In genomic region chr6:14965340-14966102, GRCh38 we compare ENCODE assay signal across 24 cellular contexts.
DNase-seq lines count a peak whose midpoint lies in the region; ATAC-seq and TF ChIP-seq lines count a peak whose summit lies in the region.
"Had no signal": no experiment of that assay in that cellular context is flagged by ENCODE, and none has a peak within 500 bp of the region (broad histone marks: within the 10 kb centered on the region; RNA-seq: fewer than 3 reads in every experiment).

No MANE protein-coding gene starts in this region.

- ATAC-seq in GM18505 (IDR thresholded peaks at IDR 0.05; ENCODE audit: unreplicated experiment) (no peak), foreskin keratinocyte (no peak)
- ATAC-seq: activated CD4-positive, alpha-beta T cell treated with anti-CD3 and anti-CD28 coated beads for 36 hours; GM12878; HCT116; heart right ventricle; left colon; right cardiac atrium; stimulated activated naive CD8-positive, alpha-beta T cell treated with anti-CD3 and anti-CD28 coated beads, Interleukin-15, Interleukin-2, amounts not matched to agents 100 U/mL and 50 U/mL, for 24 hours had no signal

- H3K9ac ChIP-seq in Loucy (ENCODE audit: low read depth, low read length, poor library complexity, severe bottlenecking) (no peak overlapping the region), endodermal cell (ENCODE audit: extremely low read depth, low read length, poor library complexity, severe bottlenecking) (no peak overlapping the region), trophoblast cell (ENCODE audit: low read length) (no peak overlapping the region)

- H3K4ac ChIP-seq in trophoblast cell (ENCODE audit: low read depth, low read length) = no peak overlapping the region

- DNase-seq in GM03348 (ENCODE audit: low spot score) (peak; percentile 31), endodermal cell (no peak), trophoblast cell (peak; percentile 52 to 75), foreskin keratinocyte (no peak)
- DNase-seq in activated effector memory CD4-positive, alpha-beta T cell treated with Interleukin-2 at 50 U/mL for 16 hours = no peak
- DNase-seq: activated CD4-positive, alpha-beta T cell treated with anti-CD3 and anti-CD28 coated beads for 36 hours; activated gamma-delta T cell treated with Interleukin-2 at 50 U/mL for 16 hours; brain microvascular endothelial cell; CD4-positive, alpha-beta memory T cell; heart right ventricle; left colon; NCI-H2107; ovary; right cardiac atrium; stimulated activated CD4-positive, alpha-beta T cell treated with anti-CD3 and anti-CD28 coated beads, Interleukin-12 subunit alpha, Interleukin-12 subunit beta, amount 100 ng/mL, for 4 hours; stimulated activated naive CD8-positive, alpha-beta T cell treated with anti-CD3 and anti-CD28 coated beads, Interleukin-15, Interleukin-2, amounts not matched to agents 100 U/mL and 50 U/mL, for 24 hours had no signal

- H4K8ac ChIP-seq in trophoblast cell (ENCODE audit: low read depth, low read length) = no peak overlapping the region

- no peaks in the 10 kb centered on the region for H3K27me3 Mint-ChIP-seq in endodermal cell (ENCODE audit: insufficient read depth)
- H3K27me3 Mint-ChIP-seq: activated CD4-positive, alpha-beta T cell treated with anti-CD3 and anti-CD28 coated beads for 36 hours; CD4-positive, alpha-beta memory T cell had no signal

- TF ChIP-seq CTCF in Loucy (conservative IDR thresholded peaks at IDR 0.05; ENCODE audit: low read length) = no peak
- TF ChIP-seq CTCF in endodermal cell (conservative IDR thresholded peaks at IDR 0.05) = no peak
- TF ChIP-seq CTCF in foreskin keratinocyte (conservative IDR thresholded peaks at IDR 0.05) = no peak

- H3K36me3 Mint-ChIP-seq in endodermal cell (ENCODE audit: low read depth) = peaks cover 2% of the 10 kb centered on the region
- H3K36me3 Mint-ChIP-seq: CD4-positive, alpha-beta memory T cell had no signal

- H3K4me3 Mint-ChIP-seq in endodermal cell = no peak overlapping the region
- H3K4me3 Mint-ChIP-seq: activated CD4-positive, alpha-beta T cell treated with anti-CD3 and anti-CD28 coated beads for 36 hours; CD4-positive, alpha-beta memory T cell; T-helper 1 cell treated with Interleukin-12 subunit alpha and Interleukin-12 subunit beta and Interleukin-4 antibody, amounts not matched to agents 30 μg/mL and 1 μg/mL, for 36 hours had no signal

- no peak overlapping the region for H3K18ac ChIP-seq in trophoblast cell (ENCODE audit: low read length)

- TF ChIP-seq POLR2A in GM18505 (IDR thresholded peaks at IDR 0.05; ENCODE audit: borderline replicate concordance, extremely low read depth, insufficient read depth, insufficient read length) = no peak

- H3K79me1 ChIP-seq in trophoblast cell (ENCODE audit: low read length) = no peaks in the 10 kb centered on the region

- H2AFZ ChIP-seq in Loucy (ENCODE audit: low read length) = peak overlapping the region; percentile 58; the same call in 1 of the 2 replicates
- H2AFZ ChIP-seq in trophoblast cell (ENCODE audit: insufficient read depth, low read length, poor library complexity) = no peak overlapping the region

- no peak overlapping the region for H2BK120ac ChIP-seq in trophoblast cell (ENCODE audit: insufficient read depth, low read length, poor library complexity)

- H2AK5ac ChIP-seq in trophoblast cell (ENCODE audit: low read length) = no peak overlapping the region

- H4K12ac ChIP-seq in trophoblast cell (ENCODE audit: low read depth, low read length) = no peak overlapping the region

- H4K20me1 ChIP-seq in Loucy (ENCODE audit: insufficient read depth, low read length, poor library complexity, severe bottlenecking) = no peaks in the 10 kb centered on the region

- H3K27ac Mint-ChIP-seq in endodermal cell = peak overlapping the region; percentile 16
- H3K27ac Mint-ChIP-seq: activated CD4-positive, alpha-beta T cell treated with anti-CD3 and anti-CD28 coated beads for 36 hours; T-helper 1 cell treated with Interleukin-12 subunit alpha and Interleukin-12 subunit beta and Interleukin-4 antibody, amounts not matched to agents 30 μg/mL and 1 μg/mL, for 36 hours had no signal

- H3K9me2 ChIP-seq in Loucy (replicated peaks; ENCODE audit: low read depth, low read length) = no peaks in the 10 kb centered on the region

- H3K14ac ChIP-seq in trophoblast cell (ENCODE audit: low read length) = no peak overlapping the region

- H3K4me2 ChIP-seq in Loucy (ENCODE audit: low read depth, low read length, poor library complexity, severe bottlenecking) (no peak overlapping the region), trophoblast cell (ENCODE audit: low read length) (no peak overlapping the region)

- H3K9me3 Mint-ChIP-seq in endodermal cell = peaks cover 4% of the 10 kb centered on the region

- H3K27me3 ChIP-seq in Loucy (ENCODE audit: insufficient read depth, low read length, poor library complexity, severe bottlenecking) (no peaks in the 10 kb centered on the region), endodermal cell (ENCODE audit: control insufficient read depth, insufficient read depth, low read length, poor library complexity, severe bottlenecking) (no peaks in the 10 kb centered on the region), trophoblast cell (ENCODE audit: insufficient read depth, low read length) (no peaks in the 10 kb centered on the region), foreskin keratinocyte (no peaks in the 10 kb centered on the region)
- H3K27me3 ChIP-seq: brain microvascular endothelial cell, heart right ventricle, ovary, SJSA1 had no signal

- peak overlapping the region; percentile 64 for H2BK5ac ChIP-seq in trophoblast cell (ENCODE audit: low read depth, low read length, poor library complexity)

- H3K23ac ChIP-seq in trophoblast cell (ENCODE audit: low read length) = no peak overlapping the region

- H3K9me3 ChIP-seq in Loucy (ENCODE audit: insufficient read depth, low read depth, low read length) (no peaks in the 10 kb centered on the region), endodermal cell (ENCODE audit: control insufficient read depth, low read length) (peaks cover 5% of the 10 kb centered on the region), trophoblast cell (ENCODE audit: insufficient read depth, low read depth, low read length) (no peaks in the 10 kb centered on the region)
- H3K9me3 ChIP-seq: ovary had no signal

- no peak overlapping the region for H3K4me3 ChIP-seq in Loucy (ENCODE audit: low read length, poor library complexity, severe bottlenecking)
- no peak overlapping the region for H3K4me3 ChIP-seq in endodermal cell (ENCODE audit: low read length)
- no peak overlapping the region for H3K4me3 ChIP-seq in trophoblast cell (ENCODE audit: low read depth, low read length)
- H3K4me3 ChIP-seq: GM12878, heart right ventricle, ovary, SJSA1, thoracic aorta had no signal

- WGBS in endodermal cell (ENCODE audit: insufficient coverage in 1 of 2, insufficient read length in 1 of 2), 2 experiments = 75 to 88% methylated on average over 5 to 10 of the region's 10 CpGs
- WGBS in trophoblast cell (ENCODE audit: extremely low coverage, insufficient coverage, insufficient read length) = no CpG with 5 or more reads among the region's 10 CpGs

- no peaks in the 10 kb centered on the region for H3K36me3 ChIP-seq in Loucy (ENCODE audit: insufficient read depth, low read length)
- no peaks in the 10 kb centered on the region for H3K36me3 ChIP-seq in endodermal cell (ENCODE audit: control insufficient read depth, insufficient read depth, low read length)
- no peaks in the 10 kb centered on the region for H3K36me3 ChIP-seq in trophoblast cell (ENCODE audit: control insufficient read depth in 1 of 2, insufficient read depth in 2 of 2, low read length in 2 of 2)
- H3K36me3 ChIP-seq: brain microvascular endothelial cell, heart right ventricle, ovary, SJSA1, thoracic aorta had no signal

- H3K4me1 ChIP-seq in Loucy (ENCODE audit: insufficient read depth, low read length, poor library complexity, severe bottlenecking) (peaks cover 5% of the 10 kb centered on the region), endodermal cell (ENCODE audit: control insufficient read depth, insufficient read depth, low read length) (peaks cover 9% of the 10 kb centered on the region), trophoblast cell (ENCODE audit: control insufficient read depth in 1 of 2, insufficient read depth in 2 of 2, low read length in 2 of 2) (peaks cover 3 to 5% of the 10 kb centered on the region in 2 experiments), foreskin keratinocyte (no peaks in the 10 kb centered on the region)
- H3K4me1 ChIP-seq: SJSA1 had no signal

- no peak overlapping the region for H2BK12ac ChIP-seq in trophoblast cell (ENCODE audit: low read length)

- H3K79me2 ChIP-seq in Loucy (ENCODE audit: insufficient read depth, low read length) (no peaks in the 10 kb centered on the region), trophoblast cell (ENCODE audit: control insufficient read depth, insufficient read depth, low read length, poor library complexity) (no peaks in the 10 kb centered on the region)

- H3K27ac ChIP-seq in endodermal cell (ENCODE audit: low read depth, low read length) = no peak overlapping the region
- no peak overlapping the region for H3K27ac ChIP-seq in trophoblast cell (ENCODE audit: low read depth, low read length)
- no peak overlapping the region for H3K27ac ChIP-seq in foreskin keratinocyte
- H3K27ac ChIP-seq: brain microvascular endothelial cell, heart right ventricle, HL-60, ovary, SJSA1, thoracic aorta had no signal

- H4K91ac ChIP-seq in trophoblast cell (ENCODE audit: low read depth, low read length) = no peak overlapping the region

- peaks cover 23% of the 10 kb centered on the region for H3K4me1 Mint-ChIP-seq in endodermal cell
- H3K4me1 Mint-ChIP-seq: activated CD4-positive, alpha-beta T cell treated with anti-CD3 and anti-CD28 coated beads for 36 hours; CD4-positive, alpha-beta memory T cell had no signal

- H3F3A ChIP-seq in Loucy (ENCODE audit: low read depth) = no peaks in the 10 kb centered on the region

Comparison
In these comparisons a context has a peak if more than half of its experiments do, and no peak if none do; other contexts are left out.
1. DNase-seq: peak in GM03348 (single experiment) and trophoblast cell (2 of 2); none in endodermal cell (single experiment), activated effector memory CD4-positive, alpha-beta T cell treated with Interleukin-2 at 50 U/mL for 16 hours (single experiment) and foreskin keratinocyte (0 of 2).